Comparison of ENCODE assay signal across 8 cellular contexts in the genomic region with DNA sequence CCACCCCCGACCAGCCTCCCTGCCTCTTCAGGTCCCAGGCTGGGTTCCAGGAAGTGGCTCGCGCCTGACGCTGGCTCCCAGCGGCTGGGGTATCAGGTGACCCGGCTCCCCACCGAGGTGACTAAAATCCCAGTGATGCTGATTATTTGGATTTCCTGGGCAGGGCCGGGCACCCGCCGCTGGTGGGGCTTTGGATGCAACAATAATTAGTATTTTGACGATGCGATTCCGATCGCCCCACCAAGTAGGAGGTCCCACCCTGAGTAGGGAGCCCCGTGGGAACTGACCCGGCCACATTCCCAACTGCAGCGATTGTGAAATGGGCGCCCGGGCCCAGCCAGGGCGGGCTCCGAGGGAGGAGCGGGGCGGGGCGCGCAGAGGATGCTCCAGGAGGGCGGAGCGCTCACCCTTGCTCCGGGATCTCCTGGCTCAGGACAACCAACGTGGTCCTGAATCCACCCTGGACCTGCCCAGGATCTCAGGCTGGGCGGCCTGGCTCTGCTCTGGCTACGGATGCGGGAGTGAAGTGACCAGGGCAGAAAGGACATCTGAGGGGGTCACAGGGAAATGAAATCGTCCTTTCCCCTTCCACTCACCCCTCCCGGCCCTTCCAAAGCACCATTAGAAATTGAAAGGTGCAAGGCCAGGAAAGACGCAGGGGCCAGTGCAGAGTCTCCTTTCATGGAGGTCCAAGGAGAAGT. TPM values are rescaled to one million over a fixed set of nuclear protein-coding genes. Genes with fewer than 3 reads are reported as not detected.
DNase-seq lines count a peak whose midpoint lies in the region; ATAC-seq, FAIRE-seq and TF ChIP-seq lines count a peak whose summit lies in the region.

No MANE protein-coding gene starts in this region.

- no peak overlapping the region for H3K27ac Mint-ChIP-seq in CD14-positive monocyte

- peak overlapping the region; percentile 92 for H3K27ac ChIP-seq in HUES6 (ENCODE audit: low read depth, low read length)

- peaks cover 13% of the 10 kb centered on the region for H3K4me1 Mint-ChIP-seq in CD14-positive monocyte

- ATAC-seq in HG03520 (IDR thresholded peaks at IDR 0.05; ENCODE audit: unreplicated experiment) (no peak), GM21529 (IDR thresholded peaks at IDR 0.05; ENCODE audit: unreplicated experiment) (no peak)

- H3K9me3 Mint-ChIP-seq in CD14-positive monocyte = no peaks in the 10 kb centered on the region

- no peaks in the 10 kb centered on the region for H3K27me3 ChIP-seq in HUES6 (ENCODE audit: control insufficient read depth, insufficient read depth, low read length)
- H3K27me3 ChIP-seq in bronchial epithelial cell (ENCODE audit: control insufficient read depth, insufficient read depth, low read length) = no peaks in the 10 kb centered on the region

- peaks cover 18 to 28% (median 18%) of the 10 kb centered on the region in 3 donors for H3K27me3 Mint-ChIP-seq in CD14-positive monocyte (ENCODE audit: low read depth in 3 of 3)

- H3K36me3 Mint-ChIP-seq in CD14-positive monocyte = no peaks in the 10 kb centered on the region

- peaks cover 44% of the 10 kb centered on the region for H3K4me1 ChIP-seq in HUES6 (ENCODE audit: control insufficient read depth, insufficient read depth, low read length)

- peak overlapping the region; percentile 76 for H3K9ac ChIP-seq in HUES6 (ENCODE audit: low read length)

- FAIRE-seq in bronchial epithelial cell (lab: Jason Lieb, UNC) = no peak
- peak; percentile 56 for FAIRE-seq in urothelium cell line (lab: Jason Lieb, UNC)

- no peaks in the 10 kb centered on the region for H3K9me3 ChIP-seq in HUES6 (ENCODE audit: control insufficient read depth, insufficient read depth, low read depth, low read length)

- no peak for TF ChIP-seq CTCF in CD14-positive monocyte (IDR thresholded peaks at IDR 0.05)
- no peak for TF ChIP-seq CTCF in bronchial epithelial cell (IDR thresholded peaks at IDR 0.05; ENCODE audit: insufficient read depth, low read length, severe bottlenecking)

- H3K4me3 ChIP-seq in HUES6 (ENCODE audit: low read depth, low read length) (peak overlapping the region; percentile 64), bronchial epithelial cell (ENCODE audit: low read depth, low read length) (peak overlapping the region; percentile 26)

- peak overlapping the region; percentile 43 to 75 for H3K4me3 Mint-ChIP-seq in CD14-positive monocyte

- H3K36me3 ChIP-seq in HUES6 (ENCODE audit: control insufficient read depth, insufficient read depth, low read length) (no peaks in the 10 kb centered on the region), bronchial epithelial cell (ENCODE audit: control insufficient read depth, insufficient read depth, low read length) (no peaks in the 10 kb centered on the region)

- intact Hi-C loops in CD14-positive monocyte (cut with micrococcal nuclease) = no loop called here

- DNase-seq in CD14-positive monocyte (ENCODE audit: low spot score) = no peak
- peak; percentile 47 for DNase-seq in bronchial epithelial cell (ENCODE audit: low read depth)
- peak; percentile 80 for DNase-seq in kidney tubule cell (ENCODE audit: low spot score)
- peak; percentile 92 for DNase-seq in urothelium cell line (ENCODE audit: low spot score)
- no peak for DNase-seq in NCI-H1092 (lab: John Stamatoyannopoulos, UW)

RNA-seq across cellular contexts. Expression of a gene that starts 32.6 kb away (rescaled TPM):
- polyA plus RNA-seq in CD14-positive monocyte = 1 to 10 TPM; 2.0 to 3.9 TPM
- total RNA-seq in bronchial epithelial cell = 40.1 and 115 TPM in 2 replicates

RNA-seq across cellular contexts. Expression of a gene that starts 37.2 kb away (rescaled TPM):
- polyA plus RNA-seq in CD14-positive monocyte = 10 to 100 TPM; 21.1 to 33.9 TPM
- total RNA-seq in bronchial epithelial cell = 16.5 and 19.5 TPM in 2 replicates

Comparison
In these comparisons a context has a peak if more than half of its experiments do, and no peak if none do; other contexts are left out.
1. DNase-seq: peak in bronchial epithelial cell (single experiment), kidney tubule cell (single experiment) and urothelium cell line (single experiment); none in CD14-positive monocyte (single experiment) and NCI-H1092 (single experiment).